In the genomic region with DNA sequence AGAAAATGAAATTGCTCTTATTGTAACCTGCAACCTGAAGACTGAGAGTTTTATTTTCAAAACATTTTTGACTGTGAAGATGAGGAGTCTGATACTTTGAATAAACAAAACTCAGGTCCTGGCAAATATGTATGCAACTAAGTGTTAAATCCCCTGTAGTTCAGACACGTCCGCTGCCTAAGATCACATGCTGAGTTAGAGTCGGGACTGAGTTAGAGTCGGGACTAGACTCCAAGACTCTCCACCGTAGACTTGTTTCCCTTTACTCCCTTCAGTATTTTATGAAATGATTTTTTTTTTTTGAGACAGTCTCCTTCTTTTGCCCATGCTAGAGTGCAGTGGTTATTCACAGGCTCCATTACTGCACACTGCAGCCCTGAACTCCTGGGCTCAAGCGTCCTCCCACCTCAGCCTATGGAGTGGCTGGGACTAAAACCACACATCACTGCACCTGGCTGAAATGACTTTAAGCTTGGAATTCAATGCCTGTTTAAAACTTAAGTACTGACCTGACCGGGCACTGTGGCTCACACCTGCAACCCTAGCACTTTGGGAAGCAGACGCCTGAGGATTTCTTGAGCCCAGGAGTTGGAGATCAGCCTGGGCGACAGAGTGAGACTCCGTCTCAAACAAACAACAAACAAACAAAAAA, we compare ENCODE assay signal across 11 cellular contexts.
"Had no signal": no experiment of that assay in that cellular context is flagged by ENCODE, and none has a peak within 500 bp of the region (broad histone marks: within the 10 kb centered on the region; RNA-seq: fewer than 3 reads in every experiment).

No MANE protein-coding gene starts in this region.

- H3K27me3 ChIP-seq: heart left ventricle had no signal

- H3K27ac ChIP-seq: heart left ventricle had no signal

- H3K9me3 Mint-ChIP-seq: activated T-helper 2 cell treated with anti-CD3 and anti-CD28 coated beads, Interferon-gamma antibody, Interleukin-2, Interleukin-4, amounts not matched to agents 10 μg/mL and 5 μg/mL and 100 μg/mL, durations not matched to agents 14 hours and 24 hours and 36 hours had no signal

- H3K36me3 ChIP-seq: heart left ventricle had no signal

- H3K4me3 ChIP-seq: heart left ventricle had no signal

- DNase-seq: activated CD4-positive, alpha-beta T cell treated with anti-CD3 and anti-CD28 coated beads for 48 hours; activated CD8-positive, alpha-beta memory T cell treated with anti-CD3 and anti-CD28 coated beads for 24 hours; activated naive CD4-positive, alpha-beta T cell treated with anti-CD3 and anti-CD28 coated beads, Interleukin-2, amount 50 U/mL, for 16 hours; central memory CD4-positive, alpha-beta T cell; cortex of kidney; effector CD8-positive, alpha-beta T cell; heart left ventricle; kidney; left ventricle myocardium superior had no signal

- FAIRE-seq: frontal cortex, kidney had no signal

- ATAC-seq: heart left ventricle, left ventricle myocardium superior had no signal

- H3K27ac Mint-ChIP-seq: activated T-helper 2 cell treated with anti-CD3 and anti-CD28 coated beads, Interferon-gamma antibody, Interleukin-2, Interleukin-4, amounts not matched to agents 10 μg/mL and 5 μg/mL and 100 μg/mL, durations not matched to agents 14 hours and 24 hours and 36 hours had no signal

- H3K9me3 ChIP-seq: heart left ventricle had no signal
